ENCODE assay signal across 21 cellular contexts in the genomic region with DNA sequence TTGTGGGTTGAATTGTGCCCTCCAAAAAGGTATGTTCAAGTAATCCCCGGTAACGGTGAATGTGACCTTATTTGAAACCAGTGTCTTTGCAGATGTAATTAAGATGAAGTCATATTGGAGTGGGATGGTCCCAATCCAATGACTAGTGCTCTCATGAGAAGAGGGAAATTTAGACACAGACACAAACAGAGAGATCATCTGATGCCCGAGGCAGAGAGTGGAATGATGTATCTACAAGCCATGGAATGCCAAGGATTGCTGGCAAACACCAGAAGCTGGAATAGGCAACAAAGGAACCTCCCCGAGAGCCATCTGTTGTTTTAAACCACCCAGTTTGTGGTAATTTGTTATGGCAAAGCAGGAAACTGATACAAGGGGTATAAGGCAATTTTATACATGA.
"Had no signal": no experiment of that assay in that cellular context is flagged by ENCODE, and none has a peak within 500 bp of the region (broad histone marks: within the 10 kb centered on the region; RNA-seq: fewer than 3 reads in every experiment).

No MANE protein-coding gene starts in this region.

- H3K9me3 ChIP-seq: colonic mucosa, neutrophil, suprapubic skin had no signal

- H3K4me3 ChIP-seq: colonic mucosa, spleen, suprapubic skin had no signal

- FAIRE-seq: bronchial epithelial cell had no signal

- ATAC-seq: activated CD4-positive, alpha-beta T cell treated with anti-CD3 and anti-CD28 coated beads for 36 hours; activated T-cell treated with anti-CD3 and anti-CD28 coated beads, Interleukin-2, amount 50 U/mL, for 72 hours; naive thymus-derived CD4-positive, alpha-beta T cell; right cardiac atrium; stimulated activated naive CD8-positive, alpha-beta T cell treated with anti-CD3 and anti-CD28 coated beads, Interleukin-15, Interleukin-2, amounts not matched to agents 100 U/mL and 50 U/mL, for 24 hours had no signal

- H3K27me3 ChIP-seq: colonic mucosa, neutrophil, suprapubic skin had no signal

- DNase-seq: activated CD4-positive, alpha-beta memory T cell treated with anti-CD3 and anti-CD28 coated beads, Interleukin-2, amount 10 ng/mL, durations not matched to agents 7 days and 5 days; activated CD4-positive, alpha-beta T cell treated with anti-CD3 and anti-CD28 coated beads for 36 hours; activated T-cell treated with anti-CD3 and anti-CD28 coated beads, Interleukin-2, amount 50 U/mL, for 72 hours; aorta; colonic mucosa; effector CD4-positive, alpha-beta T cell; hypothalamus; kidney glomerular epithelial cell; midbrain; naive thymus-derived CD4-positive, alpha-beta T cell; posterior cingulate gyrus; right cardiac atrium; spleen; stimulated activated CD4-positive, alpha-beta T cell treated with anti-CD3 and anti-CD28 coated beads, Interleukin-2, amount 100 ng/mL, for 24 hours; stimulated activated naive CD8-positive, alpha-beta T cell treated with anti-CD3 and anti-CD28 coated beads, Interleukin-15, Interleukin-2, amounts not matched to agents 100 U/mL and 50 U/mL, for 24 hours; T-helper 9 cell; WERI-Rb-1 had no signal

- H3K27ac Mint-ChIP-seq: activated CD4-positive, alpha-beta memory T cell treated with anti-CD3 and anti-CD28 coated beads, Interleukin-2, amount 10 ng/mL, durations not matched to agents 7 days and 5 days; activated CD4-positive, alpha-beta T cell treated with anti-CD3 and anti-CD28 coated beads for 36 hours; activated T-cell treated with anti-CD3 and anti-CD28 coated beads, Interleukin-2, amount 50 U/mL, for 72 hours; type B pancreatic cell had no signal

- H3K36me3 ChIP-seq: colonic mucosa, suprapubic skin, WERI-Rb-1 had no signal

- H3K4me3 Mint-ChIP-seq: activated CD4-positive, alpha-beta memory T cell treated with anti-CD3 and anti-CD28 coated beads, Interleukin-2, amount 10 ng/mL, durations not matched to agents 7 days and 5 days; activated CD4-positive, alpha-beta T cell treated with anti-CD3 and anti-CD28 coated beads for 36 hours; activated T-cell treated with anti-CD3 and anti-CD28 coated beads, Interleukin-2, amount 50 U/mL, for 72 hours; naive thymus-derived CD4-positive, alpha-beta T cell; type B pancreatic cell had no signal

- H3K9me3 Mint-ChIP-seq: activated CD4-positive, alpha-beta memory T cell treated with anti-CD3 and anti-CD28 coated beads, Interleukin-2, amount 10 ng/mL, durations not matched to agents 7 days and 5 days had no signal

- H3K27me3 Mint-ChIP-seq: activated CD4-positive, alpha-beta memory T cell treated with anti-CD3 and anti-CD28 coated beads, Interleukin-2, amount 10 ng/mL, durations not matched to agents 7 days and 5 days; activated CD4-positive, alpha-beta T cell treated with anti-CD3 and anti-CD28 coated beads for 36 hours; naive thymus-derived CD4-positive, alpha-beta T cell; type B pancreatic cell had no signal

- H3K27ac ChIP-seq: colonic mucosa, neutrophil, spleen, suprapubic skin, WERI-Rb-1 had no signal

- H3K4me1 ChIP-seq: colonic mucosa, spleen, suprapubic skin had no signal
